1 cellular context compared by ENCODE assay signal in the genomic region with DNA sequence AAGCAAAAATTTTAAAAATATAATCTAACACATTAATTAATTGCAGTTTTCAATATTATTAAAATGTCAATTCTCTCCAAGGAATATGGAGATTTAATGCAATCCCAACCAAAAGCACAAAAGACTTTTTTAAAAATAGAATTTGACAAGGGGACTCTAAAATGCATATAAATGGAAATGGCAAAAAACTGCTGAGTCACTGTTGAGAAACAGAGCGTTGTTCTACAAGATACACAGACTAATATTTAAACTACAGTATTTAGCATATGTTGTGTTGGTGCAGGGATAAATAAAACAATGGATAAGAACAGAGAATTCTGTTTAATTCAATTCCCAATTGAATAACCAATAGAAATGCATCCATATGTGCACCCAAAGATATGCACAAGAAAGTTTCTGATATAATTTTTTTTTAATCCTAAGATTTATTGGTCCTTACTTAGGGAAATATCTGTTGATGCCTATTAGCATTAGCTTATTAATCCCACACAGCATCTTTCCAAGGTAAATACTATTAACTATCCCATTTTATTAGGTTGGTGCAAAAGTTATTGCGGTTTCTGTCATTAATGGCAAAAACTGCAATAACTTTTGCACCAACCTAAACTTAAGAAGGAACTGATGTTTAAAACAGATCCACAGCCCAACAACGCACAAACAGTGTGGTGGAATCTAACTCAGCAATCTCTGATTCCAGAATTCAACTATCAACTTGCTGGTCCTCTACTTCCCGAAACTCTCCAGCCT.
TF ChIP-seq lines count a peak whose summit lies in the region.

No MANE protein-coding gene starts in this region.

TF ChIP-seq in GM23338, 12 proteins besides CTCF, POLR2A, EP300 and RAD21 (continued from another document):
- TF ChIP-seq, protein P1, sequence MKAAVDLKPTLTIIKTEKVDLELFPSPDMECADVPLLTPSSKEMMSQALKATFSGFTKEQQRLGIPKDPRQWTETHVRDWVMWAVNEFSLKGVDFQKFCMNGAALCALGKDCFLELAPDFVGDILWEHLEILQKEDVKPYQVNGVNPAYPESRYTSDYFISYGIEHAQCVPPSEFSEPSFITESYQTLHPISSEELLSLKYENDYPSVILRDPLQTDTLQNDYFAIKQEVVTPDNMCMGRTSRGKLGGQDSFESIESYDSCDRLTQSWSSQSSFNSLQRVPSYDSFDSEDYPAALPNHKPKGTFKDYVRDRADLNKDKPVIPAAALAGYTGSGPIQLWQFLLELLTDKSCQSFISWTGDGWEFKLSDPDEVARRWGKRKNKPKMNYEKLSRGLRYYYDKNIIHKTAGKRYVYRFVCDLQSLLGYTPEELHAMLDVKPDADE (IDR thresholded peaks at IDR 0.05), result no peak
- TF ChIP-seq EZH2phosphoT487 (IDR thresholded peaks at IDR 0.05; ENCODE audit: unreplicated experiment), result no peak
- TF ChIP-seq, protein P2, sequence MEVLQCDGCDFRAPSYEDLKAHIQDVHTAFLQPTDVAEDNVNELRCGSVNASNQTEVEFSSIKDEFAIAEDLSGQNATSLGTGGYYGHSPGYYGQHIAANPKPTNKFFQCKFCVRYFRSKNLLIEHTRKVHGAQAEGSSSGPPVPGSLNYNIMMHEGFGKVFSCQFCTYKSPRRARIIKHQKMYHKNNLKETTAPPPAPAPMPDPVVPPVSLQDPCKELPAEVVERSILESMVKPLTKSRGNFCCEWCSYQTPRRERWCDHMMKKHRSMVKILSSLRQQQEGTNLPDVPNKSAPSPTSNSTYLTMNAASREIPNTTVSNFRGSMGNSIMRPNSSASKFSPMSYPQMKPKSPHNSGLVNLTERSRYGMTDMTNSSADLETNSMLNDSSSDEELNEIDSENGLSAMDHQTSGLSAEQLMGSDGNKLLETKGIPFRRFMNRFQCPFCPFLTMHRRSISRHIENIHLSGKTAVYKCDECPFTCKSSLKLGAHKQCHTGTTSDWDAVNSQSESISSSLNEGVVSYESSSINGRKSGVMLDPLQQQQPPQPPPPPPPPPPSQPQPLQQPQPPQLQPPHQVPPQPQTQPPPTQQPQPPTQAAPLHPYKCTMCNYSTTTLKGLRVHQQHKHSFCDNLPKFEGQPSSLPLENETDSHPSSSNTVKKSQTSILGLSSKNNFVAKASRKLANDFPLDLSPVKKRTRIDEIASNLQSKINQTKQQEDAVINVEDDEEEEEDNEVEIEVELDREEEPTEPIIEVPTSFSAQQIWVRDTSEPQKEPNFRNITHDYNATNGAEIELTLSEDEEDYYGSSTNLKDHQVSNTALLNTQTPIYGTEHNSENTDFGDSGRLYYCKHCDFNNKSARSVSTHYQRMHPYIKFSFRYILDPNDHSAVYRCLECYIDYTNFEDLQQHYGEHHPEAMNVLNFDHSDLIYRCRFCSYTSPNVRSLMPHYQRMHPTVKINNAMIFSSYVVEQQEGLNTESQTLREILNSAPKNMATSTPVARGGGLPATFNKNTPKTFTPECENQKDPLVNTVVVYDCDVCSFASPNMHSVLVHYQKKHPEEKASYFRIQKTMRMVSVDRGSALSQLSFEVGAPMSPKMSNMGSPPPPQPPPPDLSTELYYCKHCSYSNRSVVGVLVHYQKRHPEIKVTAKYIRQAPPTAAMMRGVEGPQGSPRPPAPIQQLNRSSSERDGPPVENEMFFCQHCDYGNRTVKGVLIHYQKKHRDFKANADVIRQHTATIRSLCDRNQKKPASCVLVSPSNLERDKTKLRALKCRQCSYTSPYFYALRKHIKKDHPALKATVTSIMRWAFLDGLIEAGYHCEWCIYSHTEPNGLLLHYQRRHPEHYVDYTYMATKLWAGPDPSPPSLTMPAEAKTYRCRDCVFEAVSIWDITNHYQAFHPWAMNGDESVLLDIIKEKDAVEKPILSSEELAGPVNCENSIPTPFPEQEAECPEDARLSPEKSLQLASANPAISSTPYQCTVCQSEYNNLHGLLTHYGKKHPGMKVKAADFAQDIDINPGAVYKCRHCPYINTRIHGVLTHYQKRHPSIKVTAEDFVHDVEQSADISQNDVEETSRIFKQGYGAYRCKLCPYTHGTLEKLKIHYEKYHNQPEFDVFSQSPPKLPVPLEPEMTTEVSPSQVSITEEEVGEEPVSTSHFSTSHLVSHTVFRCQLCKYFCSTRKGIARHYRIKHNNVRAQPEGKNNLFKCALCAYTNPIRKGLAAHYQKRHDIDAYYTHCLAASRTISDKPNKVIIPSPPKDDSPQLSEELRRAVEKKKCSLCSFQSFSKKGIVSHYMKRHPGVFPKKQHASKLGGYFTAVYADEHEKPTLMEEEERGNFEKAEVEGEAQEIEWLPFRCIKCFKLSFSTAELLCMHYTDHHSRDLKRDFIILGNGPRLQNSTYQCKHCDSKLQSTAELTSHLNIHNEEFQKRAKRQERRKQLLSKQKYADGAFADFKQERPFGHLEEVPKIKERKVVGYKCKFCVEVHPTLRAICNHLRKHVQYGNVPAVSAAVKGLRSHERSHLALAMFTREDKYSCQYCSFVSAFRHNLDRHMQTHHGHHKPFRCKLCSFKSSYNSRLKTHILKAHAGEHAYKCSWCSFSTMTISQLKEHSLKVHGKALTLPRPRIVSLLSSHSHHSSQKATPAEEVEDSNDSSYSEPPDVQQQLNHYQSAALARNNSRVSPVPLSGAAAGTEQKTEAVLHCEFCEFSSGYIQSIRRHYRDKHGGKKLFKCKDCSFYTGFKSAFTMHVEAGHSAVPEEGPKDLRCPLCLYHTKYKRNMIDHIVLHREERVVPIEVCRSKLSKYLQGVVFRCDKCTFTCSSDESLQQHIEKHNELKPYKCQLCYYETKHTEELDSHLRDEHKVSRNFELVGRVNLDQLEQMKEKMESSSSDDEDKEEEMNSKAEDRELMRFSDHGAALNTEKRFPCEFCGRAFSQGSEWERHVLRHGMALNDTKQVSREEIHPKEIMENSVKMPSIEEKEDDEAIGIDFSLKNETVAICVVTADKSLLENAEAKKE (CRISPR knock-in tag; IDR thresholded peaks at IDR 0.05), result no peak
- no peak for TF ChIP-seq CREB1 (CRISPR knock-in tag; IDR thresholded peaks at IDR 0.05; ENCODE audit: low read depth)
- TF ChIP-seq NANOG (IDR thresholded peaks at IDR 0.05; ENCODE audit: borderline replicate concordance), result no peak
- TF ChIP-seq ZNF331 (CRISPR knock-in tag; IDR thresholded peaks at IDR 0.05; ENCODE audit: low read depth), result no peak
- no peak for TF ChIP-seq ZNF114 (CRISPR knock-in tag; IDR thresholded peaks at IDR 0.05)
- no peak for TF ChIP-seq JUNB (IDR thresholded peaks at IDR 0.05; ENCODE audit: unreplicated experiment)
- TF ChIP-seq, protein P3, sequence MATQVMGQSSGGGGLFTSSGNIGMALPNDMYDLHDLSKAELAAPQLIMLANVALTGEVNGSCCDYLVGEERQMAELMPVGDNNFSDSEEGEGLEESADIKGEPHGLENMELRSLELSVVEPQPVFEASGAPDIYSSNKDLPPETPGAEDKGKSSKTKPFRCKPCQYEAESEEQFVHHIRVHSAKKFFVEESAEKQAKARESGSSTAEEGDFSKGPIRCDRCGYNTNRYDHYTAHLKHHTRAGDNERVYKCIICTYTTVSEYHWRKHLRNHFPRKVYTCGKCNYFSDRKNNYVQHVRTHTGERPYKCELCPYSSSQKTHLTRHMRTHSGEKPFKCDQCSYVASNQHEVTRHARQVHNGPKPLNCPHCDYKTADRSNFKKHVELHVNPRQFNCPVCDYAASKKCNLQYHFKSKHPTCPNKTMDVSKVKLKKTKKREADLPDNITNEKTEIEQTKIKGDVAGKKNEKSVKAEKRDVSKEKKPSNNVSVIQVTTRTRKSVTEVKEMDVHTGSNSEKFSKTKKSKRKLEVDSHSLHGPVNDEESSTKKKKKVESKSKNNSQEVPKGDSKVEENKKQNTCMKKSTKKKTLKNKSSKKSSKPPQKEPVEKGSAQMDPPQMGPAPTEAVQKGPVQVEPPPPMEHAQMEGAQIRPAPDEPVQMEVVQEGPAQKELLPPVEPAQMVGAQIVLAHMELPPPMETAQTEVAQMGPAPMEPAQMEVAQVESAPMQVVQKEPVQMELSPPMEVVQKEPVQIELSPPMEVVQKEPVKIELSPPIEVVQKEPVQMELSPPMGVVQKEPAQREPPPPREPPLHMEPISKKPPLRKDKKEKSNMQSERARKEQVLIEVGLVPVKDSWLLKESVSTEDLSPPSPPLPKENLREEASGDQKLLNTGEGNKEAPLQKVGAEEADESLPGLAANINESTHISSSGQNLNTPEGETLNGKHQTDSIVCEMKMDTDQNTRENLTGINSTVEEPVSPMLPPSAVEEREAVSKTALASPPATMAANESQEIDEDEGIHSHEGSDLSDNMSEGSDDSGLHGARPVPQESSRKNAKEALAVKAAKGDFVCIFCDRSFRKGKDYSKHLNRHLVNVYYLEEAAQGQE (IDR thresholded peaks at IDR 0.05; ENCODE audit: unreplicated experiment), result no peak
- TF ChIP-seq EZH2 (IDR thresholded peaks at IDR 0.05; ENCODE audit: low read depth, unreplicated experiment), result no peak
